In genomic region chr3:141192345-141192744, GRCh38 we compare ENCODE assay signal across 8 cellular contexts. TPM values are rescaled to one million over a fixed set of nuclear protein-coding genes. Genes with fewer than 3 reads are reported as not detected.
DNase-seq lines count a peak whose midpoint lies in the region; ATAC-seq, FAIRE-seq and TF ChIP-seq lines count a peak whose summit lies in the region.

No MANE protein-coding gene starts in this region.

- no peak overlapping the region for H2BK20ac ChIP-seq in H1 (ENCODE audit: low read length)

- no peak overlapping the region for H3K4me3 Mint-ChIP-seq in mesothelial cell of epicardium

- no peaks in the 10 kb centered on the region for H3K4me1 Mint-ChIP-seq in mesothelial cell of epicardium

- no peaks in the 10 kb centered on the region for H3K79me1 ChIP-seq in H1 (ENCODE audit: low read depth, low read length)

- H2AK5ac ChIP-seq in H1 (ENCODE audit: low read depth, low read length): no peak overlapping the region

- no peak overlapping the region for H4K91ac ChIP-seq in H1 (replicated peaks; ENCODE audit: insufficient read length, low read length)

- H3K4me1 ChIP-seq in H1 (replicated peaks in 1 of 4; ENCODE audit: control insufficient read depth in 3 of 4, insufficient read depth in 4 of 4, low read length in 3 of 4): no peaks in the 10 kb centered on the region

- H3K79me2 ChIP-seq in H1 (ENCODE audit: control insufficient read depth in 1 of 2, insufficient read depth in 2 of 2, low read length in 2 of 2): no peaks in the 10 kb centered on the region

- H3K27me3 ChIP-seq in H1 (replicated peaks in 1 of 4; ENCODE audit: control insufficient read depth in 3 of 4, extremely low read depth in 1 of 4, insufficient read depth in 3 of 4, low read length in 3 of 4): no peaks in the 10 kb centered on the region

- H3K9me3 Mint-ChIP-seq in mesothelial cell of epicardium: peaks cover 19% of the 10 kb centered on the region

- peak; percentile 94 for FAIRE-seq in H1 (lab: Jason Lieb, UNC)

- H3K9ac ChIP-seq in H1 (replicated peaks in 1 of 4; ENCODE audit: extremely low read depth in 1 of 4, low read depth in 3 of 4, low read length in 3 of 4): no peak overlapping the region

- H3K56ac ChIP-seq in H1 (replicated peaks; ENCODE audit: insufficient read length, low read depth, low read length): no peak overlapping the region

- no peak overlapping the region for H3K18ac ChIP-seq in H1 (ENCODE audit: extremely low read depth, low read length)

- CTCF ChIA-PET in H1 (lab: Charles Lee; ENCODE audit: partially characterized antibody): interaction anchor here (0.6 to 14.1 kb wide), 44 partner anchors 9 to 294 kb away, joined by 3 to 137 read pairs (median 4); partner anchors contain the start of gene SPSB4

- no peak overlapping the region for H3K23ac ChIP-seq in H1 (ENCODE audit: insufficient read length)

- POLR2A ChIA-PET in H1 (lab: Charles Lee; ENCODE audit: partially characterized antibody): no interaction called here

- H2BK15ac ChIP-seq in H1 (ENCODE audit: low read length): no peak overlapping the region

- no peak overlapping the region for H4K5ac ChIP-seq in H1 (ENCODE audit: insufficient read length, low read depth, low read length)

- ATAC-seq in GM21529 (IDR thresholded peaks at IDR 0.05; ENCODE audit: unreplicated experiment): peak; percentile 100

- no peak overlapping the region for H3K14ac ChIP-seq in H1 (ENCODE audit: insufficient read length)

- TF ChIP-seq CTCF in H1 (IDR thresholded peaks at IDR 0.05; ENCODE audit: control extremely low read depth in 1 of 3, insufficient read depth in 1 of 3, low read depth in 1 of 3, low read length in 3 of 3): peak; percentile 89 to 99 (median 99)
- peak; percentile 100 for TF ChIP-seq CTCF in mesothelial cell of epicardium (IDR thresholded peaks at IDR 0.05; ENCODE audit: unreplicated experiment)

- no peaks in the 10 kb centered on the region for H3K36me3 ChIP-seq in H1 (ENCODE audit: control insufficient read depth in 2 of 4, insufficient read depth in 4 of 4, low read length in 3 of 4)

- no peak for TF ChIP-seq EP300 in H1 (IDR thresholded peaks at IDR 0.05; ENCODE audit: borderline replicate concordance in 1 of 2, low read depth in 2 of 2, low read length in 2 of 2)

- TF ChIP-seq RAD21 in H1 (IDR thresholded peaks at IDR 0.05 in 1 of 2, conservative IDR thresholded peaks at IDR 0.05 in 1 of 2; ENCODE audit: low read depth in 2 of 2, low read length in 2 of 2): peak; percentile 100

- no peak overlapping the region for H2BK5ac ChIP-seq in H1 (ENCODE audit: low read depth, low read length)

- no peaks in the 10 kb centered on the region for H4K20me1 ChIP-seq in H1 (replicated peaks in 1 of 2; ENCODE audit: control insufficient read depth in 1 of 2, insufficient read depth in 2 of 2, low read length in 2 of 2)

- no peaks in the 10 kb centered on the region for H3K9me3 ChIP-seq in H1 (ENCODE audit: insufficient read depth in 2 of 2, low read depth in 1 of 2, low read length in 1 of 2)

- H4K8ac ChIP-seq in H1 (ENCODE audit: extremely low read depth, insufficient read depth, low read length): no peak overlapping the region

- no peak overlapping the region for H3K4me2 ChIP-seq in H1 (ENCODE audit: insufficient read depth in 1 of 2, low read depth in 2 of 2, low read length in 2 of 2)

- H3K36me3 Mint-ChIP-seq in mesothelial cell of epicardium: peaks cover 4% of the 10 kb centered on the region

- H3K27ac Mint-ChIP-seq in mesothelial cell of epicardium: no peak overlapping the region

- H2BK120ac ChIP-seq in H1 (replicated peaks; ENCODE audit: low read depth, low read length): no peak overlapping the region

- H3K23me2 ChIP-seq in H1 (ENCODE audit: low read depth, low read length): peaks cover 4% of the 10 kb centered on the region; the same call in 1 of the 2 replicates

- WGBS in H1 (ENCODE audit: extremely low coverage in 1 of 2, insufficient coverage in 1 of 2, insufficient read length in 1 of 2, insufficient replicate concordance in 2 of 2, low coverage in 1 of 2, low lambda C conversion rate in 2 of 2, missing lambda C conversion rate in 1 of 2), 2 experiments: 24% methylated on average over 11 of the region's 11 CpGs; no CpG with 5 or more reads in 1 of the 2 experiments

- DNase-seq in DMS153 (lab: John Stamatoyannopoulos, UW) (peak; percentile 91), HuH-7 (ENCODE audit: low spot score) (peak; percentile 46), NOMO-1 treated with DMSO at 0.1 percent for 48 hours (lab: John Stamatoyannopoulos, UW; ENCODE audit: unreplicated experiment) (peak; percentile 95), H1 (ENCODE audit: low read depth in 1 of 2, low spot score in 2 of 2) (peak; percentile 88 to 100), mesothelial cell of epicardium (ENCODE audit: low spot score in 2 of 2, unreplicated experiment in 2 of 2) (peak; percentile 91 to 100)
- DNase-seq in activated CD8-positive, alpha-beta memory T cell treated with anti-CD3 and anti-CD28 coated beads for 24 hours: peak; percentile 100
- peak; percentile 96 for DNase-seq in stimulated activated CD8-positive, alpha-beta memory T cell treated with anti-CD3 and anti-CD28 coated beads, Interleukin-4, amount 100 ng/mL, for 24 hours (ENCODE audit: low read depth)

- no peak overlapping the region for H3K27ac ChIP-seq in H1 (ENCODE audit: low read depth, low read length)

- no peak overlapping the region for H2BK12ac ChIP-seq in H1 (ENCODE audit: low read depth, low read length)

- no peak overlapping the region for H3K4me3 ChIP-seq in H1 (ENCODE audit: extremely low read depth in 1 of 4, insufficient read depth in 2 of 4, low read depth in 3 of 4, low read length in 4 of 4)

- H3K4ac ChIP-seq in H1 (replicated peaks; ENCODE audit: insufficient read length, low read depth, low read length): no peak overlapping the region

- no peak overlapping the region for H2AFZ ChIP-seq in H1 (ENCODE audit: low read length)

- H3K27me3 Mint-ChIP-seq in mesothelial cell of epicardium (ENCODE audit: low read depth): no peaks in the 10 kb centered on the region

- no peak for TF ChIP-seq POLR2A in H1 (IDR thresholded peaks at IDR 0.05; ENCODE audit: control extremely low read depth in 1 of 2, low read depth in 2 of 2, low read length in 2 of 2)

TF ChIP-seq in H1, 55 proteins besides CTCF, POLR2A, EP300 and RAD21:
- TF ChIP-seq SIN3A (conservative IDR thresholded peaks at IDR 0.05 in 1 of 2, IDR thresholded peaks at IDR 0.05 in 1 of 2; ENCODE audit: low read depth in 1 of 2, low read length in 2 of 2) (0 out of 4 replicates have a peak, but pooled peaks of 1 of the 2 experiments have one; percentile 27), CHD1 (IDR thresholded peaks at IDR 0.05; ENCODE audit: low read depth, low read length) (no peak), ATF3 (IDR thresholded peaks at IDR 0.05; ENCODE audit: insufficient read depth, low read depth, low read length) (0 out of 2 replicates have a peak, but pooled peaks have one; percentile 34), TEAD4 (IDR thresholded peaks at IDR 0.05; ENCODE audit: low read depth, low read length) (no peak), EGR1 (IDR thresholded peaks at IDR 0.05; ENCODE audit: borderline replicate concordance, low read depth, low read length) (no peak), TBP (IDR thresholded peaks at IDR 0.05; ENCODE audit: low read depth, low read length) (no peak), HDAC2 (IDR thresholded peaks at IDR 0.05; ENCODE audit: borderline replicate concordance in 1 of 2, low read depth in 2 of 2, low read length in 2 of 2) (peak in 1 of 2 experiments; percentile 77; a peak in 1 of 4 replicates), MAX (IDR thresholded peaks at IDR 0.05) (peak; percentile 82), USF2 (IDR thresholded peaks at IDR 0.05; ENCODE audit: low read length) (no peak), SP4 (IDR thresholded peaks at IDR 0.05; ENCODE audit: low read length) (no peak), SAP30 (IDR thresholded peaks at IDR 0.05; ENCODE audit: insufficient read depth, insufficient replicate concordance, low read length) (no peak), EZH2 (IDR thresholded peaks at IDR 0.05; ENCODE audit: low read depth, low read length, severe bottlenecking) (no peak), KDM1A (IDR thresholded peaks at IDR 0.05; ENCODE audit: borderline replicate concordance, low read length) (peak; percentile 96), JUND (IDR thresholded peaks at IDR 0.05; ENCODE audit: low read length) (peak; percentile 58; the same call in 1 of the 2 replicates), CREB1 (IDR thresholded peaks at IDR 0.05) (0 out of 2 replicates have a peak, but pooled peaks have one; percentile 27), CEBPB (IDR thresholded peaks at IDR 0.05; ENCODE audit: low read depth, low read length) (no peak), HDAC6 (IDR thresholded peaks at IDR 0.05; ENCODE audit: low read depth, low read length) (no peak), YY1 (IDR thresholded peaks at IDR 0.05; ENCODE audit: low read depth, low read length) (peak; percentile 87)

RNA-seq across cellular contexts. Expression of gene PXYLP1, which starts 39.3 kb away (rescaled TPM):
- 17.6 and 19.4 TPM in 2 replicates for total RNA-seq in H1 (2021; fragmentation: NEBNext Ultra II Directional; extraction: Animal tissue kit (Norgen Biotek cat#: 25700))
- polyA plus RNA-seq in H1 (2011; rRNA removed): 16.8 and 20.6 TPM in 2 replicates
- 18.1 TPM for polyA plus RNA-seq in H1 (2011; cell fraction: cytosol; rRNA removed)
- 30.8 TPM for polyA plus RNA-seq in H1 (2011; cell fraction: nucleus; rRNA removed)
- polyA plus RNA-seq in H1 (2012, experiment 1 of 2): 18.8 to 25.9 TPM (median 21.0 TPM) in 4 replicates
- 5.4 TPM for polyA plus RNA-seq in H1 (2012, experiment 2 of 2)
- 16.3 TPM for polyA plus RNA-seq in H1 (2013, experiment 1 of 2)
- 20.1 TPM for polyA plus RNA-seq in H1 (2013, experiment 2 of 2)
- polyA minus RNA-seq in H1 (2011; rRNA and poly(A)+ RNA removed): 42.6 and 54.1 TPM in 2 replicates
- polyA minus RNA-seq in H1 (2011; cell fraction: cytosol; rRNA and poly(A)+ RNA removed): 22.2 TPM
- polyA minus RNA-seq in H1 (2011; cell fraction: nucleus; rRNA and poly(A)+ RNA removed): 28.9 TPM
- total RNA-seq in mesothelial cell of epicardium: 40.5 to 45.6 TPM (median 40.9 TPM) in 3 replicates

Comparison
In these comparisons a context has a peak if more than half of its experiments do, and no peak if none do; other contexts are left out.
1. DNase-seq: peak in every context shown above with its lines; median percentile 100 in activated CD8-positive, alpha-beta memory T cell treated with anti-CD3 and anti-CD28 coated beads for 24 hours; 96 in stimulated activated CD8-positive, alpha-beta memory T cell treated with anti-CD3 and anti-CD28 coated beads, Interleukin-4, amount 100 ng/mL, for 24 hours; 96 in mesothelial cell of epicardium; 95 in NOMO-1 treated with DMSO at 0.1 percent for 48 hours; 94 in H1; 91 in DMS153; 46 in HuH-7.